Comparison of ENCODE assay signal across 8 cellular contexts in genomic region chr19:17136026-17136425, GRCh38.
DNase-seq lines count a peak whose midpoint lies in the region; ATAC-seq, FAIRE-seq and TF ChIP-seq lines count a peak whose summit lies in the region.

No MANE protein-coding gene starts in this region.

- H3K36me3 ChIP-seq in GM23248 (ENCODE audit: low read depth) (no peaks in the 10 kb centered on the region), body of pancreas (replicated peaks in 1 of 2; ENCODE audit: insufficient read depth in 1 of 2, low read depth in 2 of 2) (no peaks in the 10 kb centered on the region), small intestine (ENCODE audit: control insufficient read depth in 2 of 2, insufficient read depth in 2 of 2, low read length in 2 of 2) (no peaks in the 10 kb centered on the region)

- peak overlapping the region; percentile 70; the same call in 1 of the 2 replicates for H3K4me3 ChIP-seq in GM23248
- H3K4me3 ChIP-seq in body of pancreas = no peak overlapping the region
- no peak overlapping the region for H3K4me3 ChIP-seq in small intestine (ENCODE audit: low read depth in 1 of 2, low read length in 2 of 2)

- no peak for TF ChIP-seq POLR2A in body of pancreas (IDR thresholded peaks at IDR 0.05)
- TF ChIP-seq POLR2A in GM18505 (IDR thresholded peaks at IDR 0.05; ENCODE audit: borderline replicate concordance, extremely low read depth, insufficient read depth, insufficient read length) = no peak

- BruUV-seq in Calu3 (replicated peaks; lab: Mats Ljungman, UMichigan) = no TSS peak

- H3K79me2 ChIP-seq in GM23248 (ENCODE audit: insufficient read depth) = peaks cover 88% of the 10 kb centered on the region

- peaks cover 5% of the 10 kb centered on the region for H3K36me3 Mint-ChIP-seq in Calu3 (ENCODE audit: insufficient read depth, unreplicated experiment)

- no peak overlapping the region for H3K4me3 Mint-ChIP-seq in Calu3 (ENCODE audit: low read depth, unreplicated experiment)

- DNase-seq in GM23248 (peak; percentile 12), body of pancreas (no peak), small intestine (no peak), HUDEP-2 (lab: John Stamatoyannopoulos, UW; ENCODE audit: unreplicated experiment in 76 of 76) (no peak), NCI-H1694 (lab: John Stamatoyannopoulos, UW) (no peak), Calu3 (no peak)

- H3K4me1 Mint-ChIP-seq in Calu3 (ENCODE audit: low read depth, unreplicated experiment) = peaks cover 11% of the 10 kb centered on the region

- H3K9me3 Mint-ChIP-seq in Calu3 (ENCODE audit: low read depth, unreplicated experiment) = no peaks in the 10 kb centered on the region

- ATAC-seq in body of pancreas (no peak), GM18505 (IDR thresholded peaks at IDR 0.05; ENCODE audit: unreplicated experiment) (no peak)

- peak overlapping the region; percentile 86 for H3K9ac ChIP-seq in GM23248

- no peaks in the 10 kb centered on the region for H3K27me3 ChIP-seq in GM23248 (replicated peaks; ENCODE audit: insufficient read depth)
- H3K27me3 ChIP-seq in body of pancreas = no peaks in the 10 kb centered on the region
- H3K27me3 ChIP-seq in layer of hippocampus (ENCODE audit: control insufficient read depth, insufficient read depth, low read length) = no peaks in the 10 kb centered on the region
- H3K27me3 ChIP-seq in small intestine (ENCODE audit: control insufficient read depth in 2 of 2, insufficient read depth in 2 of 2, low read length in 2 of 2) = no peaks in the 10 kb centered on the region

- H3K9me3 ChIP-seq in GM23248 (ENCODE audit: low read depth) = no peaks in the 10 kb centered on the region
- H3K9me3 ChIP-seq in body of pancreas = no peaks in the 10 kb centered on the region
- no peaks in the 10 kb centered on the region for H3K9me3 ChIP-seq in small intestine (ENCODE audit: control insufficient read depth, low read depth)

- no peak overlapping the region for H3K27ac Mint-ChIP-seq in Calu3 (ENCODE audit: unreplicated experiment)

- CTCF ChIA-PET in Calu3 (lab: Charles Lee) = interaction anchor here (0.6 kb wide), 1 partner anchor 417 kb away, joined by 3 read pairs; no protein-coding TSS in a partner anchor

- no peaks in the 10 kb centered on the region for H4K20me1 ChIP-seq in GM23248 (ENCODE audit: insufficient read depth)

- H3K4me2 ChIP-seq in GM23248 (ENCODE audit: unreplicated experiment) = no peak overlapping the region

- 57 to 59% methylated on average over 9 of the region's 9 CpGs for WGBS in GM23248 (ENCODE audit: low coverage in 1 of 2, low lambda C conversion rate in 2 of 2, missing lambda C conversion rate in 2 of 2), 2 experiments
- WGBS in body of pancreas, 2 donors = 73 to 83% methylated on average over 6 to 9 of the region's 9 CpGs
- 65 to 79% (median 74%) methylated on average over 9 of the region's 9 CpGs for WGBS in small intestine, 3 donors

- peaks cover 19% of the 10 kb centered on the region for H3F3A ChIP-seq in GM23248 (ENCODE audit: insufficient read depth)

- H2AFZ ChIP-seq in GM23248 = no peak overlapping the region

- FAIRE-seq in small intestine (lab: Jason Lieb, UNC) = no peak

- TF ChIP-seq CTCF in body of pancreas (IDR thresholded peaks at IDR 0.05) (no peak), Calu3 (IDR thresholded peaks at IDR 0.05; ENCODE audit: unreplicated experiment) (no peak)

- peak overlapping the region; percentile 98 for H3K27ac ChIP-seq in GM23248
- peak overlapping the region; percentile 80 to 92 (median 84) for H3K27ac ChIP-seq in body of pancreas
- H3K27ac ChIP-seq in layer of hippocampus (ENCODE audit: low read depth, low read length) = peak overlapping the region; percentile 82
- peak overlapping the region; percentile 18 to 90 for H3K27ac ChIP-seq in small intestine (ENCODE audit: low read depth in 1 of 2, low read length in 1 of 2)

- no peaks in the 10 kb centered on the region for H3K9me2 ChIP-seq in GM23248 (ENCODE audit: insufficient read depth)

- no peaks in the 10 kb centered on the region for H3K27me3 Mint-ChIP-seq in Calu3 (ENCODE audit: unreplicated experiment)

- intact Hi-C loops in body of pancreas (cut with DNase I) (no loop called here), Calu3 (cut with micrococcal nuclease; ENCODE audit: unreplicated experiment) (no loop called here)

- in situ Hi-C loops in GM23248 (cut with MboI) = no loop called here

- peaks cover 21% of the 10 kb centered on the region for H3K4me1 ChIP-seq in GM23248 (ENCODE audit: insufficient read depth)
- H3K4me1 ChIP-seq in body of pancreas = peaks cover 52% of the 10 kb centered on the region
- H3K4me1 ChIP-seq in small intestine (ENCODE audit: control insufficient read depth in 2 of 2, insufficient read depth in 1 of 2, low read depth in 1 of 2, low read length in 1 of 2) = peaks cover 0 to 10% of the 10 kb centered on the region in 2 donors
